Comparison of ENCODE assay signal across 29 cellular contexts in genomic region chr2:51291762-51292370, GRCh38.
"Had no signal": no experiment of that assay in that cellular context is flagged by ENCODE, and none has a peak within 500 bp of the region (broad histone marks: within the 10 kb centered on the region; RNA-seq: fewer than 3 reads in every experiment).

No MANE protein-coding gene starts in this region.

- H3K27me3 ChIP-seq: esophagus squamous epithelium, heart right ventricle, left lung, neural progenitor cell, right atrium auricular region, testis, tibial artery had no signal

- DNase-seq: dermis blood vessel endothelial cell; effector memory CD4-positive, alpha-beta T cell; erythroblast; esophagus squamous epithelium; foreskin melanocyte; glutamatergic neuron; heart right ventricle; hippocampal formation; left cardiac atrium; left lung; mesenchymal stem cell; mucosa of descending colon; naive B cell; stimulated activated CD4-positive, alpha-beta T cell treated with anti-CD3 and anti-CD28 coated beads, Interleukin-2, amount 100 ng/mL, for 24 hours; stimulated activated CD4-positive, alpha-beta T cell treated with anti-CD3 and anti-CD28 coated beads, Interleukin-4, amount 100 ng/mL, for 4 hours; stimulated activated naive CD8-positive, alpha-beta T cell treated with anti-CD3 and anti-CD28 coated beads, Interleukin-15, Interleukin-2, amounts not matched to agents 100 U/mL and 50 U/mL, for 24 hours; substantia nigra; testis; tibial artery had no signal

- H3K4me2 ChIP-seq: neural progenitor cell, smooth muscle cell had no signal

- ATAC-seq: heart right ventricle; left cardiac atrium; left lung; mucosa of descending colon; natural killer cell treated with Interleukin-12 subunit alpha and Interleukin-12 subunit beta and Interleukin-15 and Interleukin-18, amount 100 ng/mL, for 72 hours; sciatic nerve; stimulated activated memory B cell treated with anti-CD40 and anti-IgM and Interleukin-4, amounts not matched to agents 10 μg/mL and 1 μg/mL and 100 μg/mL, for 72 hours; stimulated activated naive CD8-positive, alpha-beta T cell treated with anti-CD3 and anti-CD28 coated beads, Interleukin-15, Interleukin-2, amounts not matched to agents 100 U/mL and 50 U/mL, for 24 hours had no signal

- H3K4me1 ChIP-seq: esophagus squamous epithelium, heart right ventricle, left lung, prostate gland, right atrium auricular region, testis, tibial artery had no signal

- H3K9me3 Mint-ChIP-seq: neural progenitor cell, type B pancreatic cell had no signal

- H3K36me3 Mint-ChIP-seq: mesothelial cell of epicardium; naive B cell; neural progenitor cell; stimulated activated memory B cell treated with anti-CD40 and anti-IgM and Interleukin-4, amounts not matched to agents 10 μg/mL and 1 μg/mL and 100 μg/mL, for 72 hours; type B pancreatic cell had no signal

- H3K9me3 ChIP-seq: esophagus squamous epithelium, heart right ventricle, left lung, mucosa of descending colon, prostate gland, right atrium auricular region, testis, tibial artery had no signal

- H3K27me3 Mint-ChIP-seq: naive B cell; natural killer cell treated with Interleukin-12 subunit alpha and Interleukin-12 subunit beta and Interleukin-15 and Interleukin-18, amount 100 ng/mL, for 72 hours; stimulated activated memory B cell treated with anti-CD40 and anti-IgM and Interleukin-4, amounts not matched to agents 10 μg/mL and 1 μg/mL and 100 μg/mL, for 72 hours; type B pancreatic cell had no signal

- H2AFZ ChIP-seq: neural progenitor cell had no signal

- H3K27ac ChIP-seq: coronary artery, esophagus squamous epithelium, heart right ventricle, left lung, neural progenitor cell, prostate gland, right atrium auricular region, testis, tibial artery had no signal

- H3K9ac ChIP-seq: neural progenitor cell had no signal

- H3K4me3 Mint-ChIP-seq: mesothelial cell of epicardium; naive B cell; natural killer cell treated with Interleukin-12 subunit alpha and Interleukin-12 subunit beta and Interleukin-15 and Interleukin-18, amount 100 ng/mL, for 72 hours; neural progenitor cell; stimulated activated memory B cell treated with anti-CD40 and anti-IgM and Interleukin-4, amounts not matched to agents 10 μg/mL and 1 μg/mL and 100 μg/mL, for 72 hours; type B pancreatic cell had no signal

- H3K36me3 ChIP-seq: esophagus squamous epithelium, heart right ventricle, left lung, neural progenitor cell, prostate gland, right atrium auricular region, tibial artery had no signal

- H3K27ac Mint-ChIP-seq: mesothelial cell of epicardium; naive B cell; natural killer cell treated with Interleukin-12 subunit alpha and Interleukin-12 subunit beta and Interleukin-15 and Interleukin-18, amount 100 ng/mL, for 72 hours; neural progenitor cell; stimulated activated memory B cell treated with anti-CD40 and anti-IgM and Interleukin-4, amounts not matched to agents 10 μg/mL and 1 μg/mL and 100 μg/mL, for 72 hours; type B pancreatic cell had no signal

- H3K4me1 Mint-ChIP-seq: naive B cell; neural progenitor cell; stimulated activated memory B cell treated with anti-CD40 and anti-IgM and Interleukin-4, amounts not matched to agents 10 μg/mL and 1 μg/mL and 100 μg/mL, for 72 hours had no signal

- H3K4me3 ChIP-seq: coronary artery, esophagus squamous epithelium, heart right ventricle, left lung, mucosa of descending colon, neural progenitor cell, prostate gland, right atrium auricular region, smooth muscle cell, testis, tibial artery had no signal
